In genomic region chr6:15065603-15066002, GRCh38 we compare ENCODE assay signal across 16 cellular contexts.
DNase-seq lines count a peak whose midpoint lies in the region; ATAC-seq, FAIRE-seq and TF ChIP-seq lines count a peak whose summit lies in the region.
"Had no signal": no experiment of that assay in that cellular context is flagged by ENCODE, and none has a peak within 500 bp of the region (broad histone marks: within the 10 kb centered on the region; RNA-seq: fewer than 3 reads in every experiment).

No MANE protein-coding gene starts in this region.

- DNase-seq in Daoy (ENCODE audit: low read depth) (peak; percentile 74), HTR-8/SVneo (ENCODE audit: insufficient read length, low spot score) (peak; percentile 58), colonic mucosa (no peak), NCI-H2029 (lab: John Stamatoyannopoulos, UW) (no peak), globus pallidus (ENCODE audit: low spot score) (no peak), brain microvascular endothelial cell (no peak)
- DNase-seq: amygdala; left ventricle myocardium inferior; SHP77 treated with DMSO at 0.1 percent for 48 hours; stimulated activated CD4-positive, alpha-beta T cell treated with anti-CD3 and anti-CD28 coated beads, Interleukin-15, amount 100 ng/mL, for 24 hours; T-helper 2 cell had no signal

- H3K27me3 ChIP-seq in colonic mucosa: no peaks in the 10 kb centered on the region
- H3K27me3 ChIP-seq in neutrophil: no peaks in the 10 kb centered on the region
- H3K27me3 ChIP-seq in brain microvascular endothelial cell (replicated peaks): no peaks in the 10 kb centered on the region
- H3K27me3 ChIP-seq: vagina had no signal

- H3K9ac ChIP-seq in colonic mucosa (ENCODE audit: low read depth in 2 of 2, low read length in 2 of 2): no peak overlapping the region

- TF ChIP-seq CTCF in colonic mucosa (IDR thresholded peaks at IDR 0.05) (no peak), neutrophil (IDR thresholded peaks at IDR 0.05) (no peak), brain microvascular endothelial cell (IDR thresholded peaks at IDR 0.05; ENCODE audit: low read depth, low read length, missing control alignments) (no peak)

- in situ Hi-C loops in brain microvascular endothelial cell (cut with HindIII; ENCODE audit: low pct_ligation_motif_present, low sequenced_read_pairs): no loop called here

- H3K4me1 ChIP-seq in colonic mucosa: no peaks in the 10 kb centered on the region
- H3K4me1 ChIP-seq in neutrophil (ENCODE audit: control insufficient read depth in 1 of 2, insufficient read depth in 1 of 2, low read depth in 1 of 2, low read length in 1 of 2): peaks cover 44 to 48% of the 10 kb centered on the region in 2 experiments

- intact Hi-C loops in colonic mucosa (cut with DNase I): no loop called here

- H3K36me3 ChIP-seq in colonic mucosa (no peaks in the 10 kb centered on the region), neutrophil (no peaks in the 10 kb centered on the region), brain microvascular endothelial cell (replicated peaks) (no peaks in the 10 kb centered on the region)
- H3K36me3 ChIP-seq: left ventricle myocardium inferior, vagina had no signal

- ATAC-seq in GM18511 (IDR thresholded peaks at IDR 0.05; ENCODE audit: unreplicated experiment): no peak
- ATAC-seq: esophagus mucosa had no signal

- FAIRE-seq in HTR-8/SVneo (lab: Jason Lieb, UNC): no peak
- FAIRE-seq: colon had no signal

- H3K9me3 ChIP-seq in colonic mucosa (no peaks in the 10 kb centered on the region), neutrophil (no peaks in the 10 kb centered on the region)
- H3K9me3 ChIP-seq: left ventricle myocardium inferior, vagina had no signal

- H3K4me3 ChIP-seq in colonic mucosa (no peak overlapping the region), neutrophil (ENCODE audit: low read depth in 1 of 2, low read length in 1 of 2) (no peak overlapping the region), brain microvascular endothelial cell (ENCODE audit: low read depth, low read length) (no peak overlapping the region)
- H3K4me3 ChIP-seq: left ventricle myocardium inferior, vagina had no signal

- peak overlapping the region; percentile 8 for H3K27ac ChIP-seq in colonic mucosa
- H3K27ac ChIP-seq in neutrophil: peak overlapping the region; percentile 25
- H3K27ac ChIP-seq in brain microvascular endothelial cell: no peak overlapping the region

Comparison
In these comparisons a context has a peak if more than half of its experiments do, and no peak if none do; other contexts are left out.
1. DNase-seq: peak in Daoy (single experiment) and HTR-8/SVneo (single experiment); none in colonic mucosa (single experiment), NCI-H2029 (single experiment), globus pallidus (single experiment) and brain microvascular endothelial cell (single experiment).